Comparison of ENCODE assay signal across 8 cellular contexts in the genomic region with DNA sequence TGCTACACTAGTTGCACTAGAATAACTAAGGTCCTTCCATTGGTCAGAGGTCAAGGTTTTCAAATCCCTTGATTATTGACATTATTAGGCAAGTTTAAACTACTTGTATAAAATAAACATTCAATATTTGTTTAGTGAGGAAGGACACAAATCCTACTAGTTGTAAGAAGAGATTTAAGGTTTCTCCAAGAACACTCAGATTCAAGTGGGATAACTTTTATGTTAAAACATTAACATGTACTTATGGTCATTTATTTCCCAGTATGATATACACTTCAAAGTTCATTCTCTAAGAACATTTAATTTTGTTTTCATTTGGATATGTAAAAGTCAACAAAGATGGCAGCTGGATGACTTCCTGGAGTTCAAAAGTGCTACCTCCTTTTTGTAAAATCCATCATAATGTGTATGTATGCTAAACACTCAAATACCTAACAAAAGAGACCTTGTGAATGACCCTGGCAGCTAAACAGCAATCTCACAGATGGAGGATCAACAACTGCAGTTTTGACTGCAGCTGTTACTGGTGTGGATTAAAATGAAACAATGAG. TPM values are rescaled to one million over a fixed set of nuclear protein-coding genes. Genes with fewer than 3 reads are reported as not detected.
DNase-seq lines count a peak whose midpoint lies in the region; ATAC-seq and TF ChIP-seq lines count a peak whose summit lies in the region.

No MANE protein-coding gene starts in this region.

- no peaks in the 10 kb centered on the region for H3K9me3 ChIP-seq in CD8-positive, alpha-beta T cell (ENCODE audit: low read length)
- no peaks in the 10 kb centered on the region for H3K9me3 ChIP-seq in colonic mucosa

- no peaks in the 10 kb centered on the region for H3K27me3 Mint-ChIP-seq in CD8-positive, alpha-beta T cell (ENCODE audit: low read depth)
- H3K27me3 Mint-ChIP-seq in nephron progenitor cell (ENCODE audit: low read depth, poor library complexity): no peaks in the 10 kb centered on the region

- peaks cover 23% of the 10 kb centered on the region for H3K4me1 ChIP-seq in CD8-positive, alpha-beta T cell (ENCODE audit: insufficient read depth, low read length)
- H3K4me1 ChIP-seq in colonic mucosa: no peaks in the 10 kb centered on the region

- DNase-seq in CD8-positive, alpha-beta T cell: no peak
- peak; percentile 38 for DNase-seq in NCI-H146 treated with DMSO at 0.1 percent for 48 hours (lab: John Stamatoyannopoulos, UW; ENCODE audit: unreplicated experiment)
- no peak for DNase-seq in colonic mucosa
- DNase-seq in nephron progenitor cell: no peak
- no peak for DNase-seq in stimulated activated CD4-positive, alpha-beta T cell treated with anti-CD3 and anti-CD28 coated beads, Interleukin-2, amount 100 ng/mL, for 24 hours
- DNase-seq in left colon: no peak

- CTCF ChIA-PET in CD8-positive, alpha-beta T cell (lab: Charles Lee): interaction anchor here (1.3 to 1.5 kb wide), 2 partner anchors 8 to 32 kb away, joined by 3 read pairs; no protein-coding TSS in a partner anchor

- peaks cover 3% of the 10 kb centered on the region for H3K9me3 Mint-ChIP-seq in CD8-positive, alpha-beta T cell
- peaks cover 3% of the 10 kb centered on the region for H3K9me3 Mint-ChIP-seq in nephron progenitor cell

- intact Hi-C loops in CD8-positive, alpha-beta T cell (cut with DNase I, micrococcal nuclease): loop anchor here in 1 of 2 experiments (2.0 to 10.0 kb wide), 3 partner anchors 92 to 1410 kb away; partner anchors contain the start of genes ANKRD42 and PCF11
- intact Hi-C loops in colonic mucosa (cut with DNase I) (loop anchor here (10.0 kb wide), 1 partner anchor 190 kb away; no protein-coding TSS in a partner anchor), left colon (cut with DNase I, micrococcal nuclease) (no loop called here)

- H3K4me3 ChIP-seq in CD8-positive, alpha-beta T cell (ENCODE audit: low read depth, low read length): peak overlapping the region; percentile 86
- H3K4me3 ChIP-seq in colonic mucosa: peak overlapping the region; percentile 68

- POLR2A ChIA-PET in CD8-positive, alpha-beta T cell (lab: Charles Lee): interaction anchor here (0.8 to 3.6 kb wide), 2 partner anchors 128 to 384 kb away, joined by 3 to 31 read pairs; partner anchors contain the start of genes DDIAS and PRCP

- H3K27ac Mint-ChIP-seq in CD8-positive, alpha-beta T cell: peak overlapping the region; percentile 100
- peak overlapping the region; percentile 95 for H3K27ac Mint-ChIP-seq in nephron progenitor cell

- peak overlapping the region in 1 of 2 donors; percentile 97 for H3K9ac ChIP-seq in colonic mucosa (ENCODE audit: low read depth in 2 of 2, low read length in 2 of 2)

- no peak for ATAC-seq in CD8-positive, alpha-beta T cell
- ATAC-seq in GM18861 (IDR thresholded peaks at IDR 0.05; ENCODE audit: unreplicated experiment) (no peak), HG03354 (IDR thresholded peaks at IDR 0.05; ENCODE audit: poor library complexity, severe bottlenecking, unreplicated experiment) (no peak), left colon (no peak)

- H3K36me3 Mint-ChIP-seq in CD8-positive, alpha-beta T cell: peaks cover 21% of the 10 kb centered on the region
- peaks cover 12% of the 10 kb centered on the region for H3K36me3 Mint-ChIP-seq in nephron progenitor cell (ENCODE audit: low read depth)

- peak overlapping the region; percentile 88 for H3K27ac ChIP-seq in CD8-positive, alpha-beta T cell (ENCODE audit: low read depth, low read length)
- peak overlapping the region; percentile 95 for H3K27ac ChIP-seq in colonic mucosa

- no peaks in the 10 kb centered on the region for H3K27me3 ChIP-seq in CD8-positive, alpha-beta T cell (ENCODE audit: insufficient read depth, low read length)
- no peaks in the 10 kb centered on the region for H3K27me3 ChIP-seq in colonic mucosa

- H3K4me3 Mint-ChIP-seq in CD8-positive, alpha-beta T cell: peak overlapping the region; percentile 98
- peak overlapping the region; percentile 92 for H3K4me3 Mint-ChIP-seq in nephron progenitor cell

- H3K36me3 ChIP-seq in CD8-positive, alpha-beta T cell (ENCODE audit: insufficient read depth, low read length): peaks cover 6% of the 10 kb centered on the region
- H3K36me3 ChIP-seq in colonic mucosa: no peaks in the 10 kb centered on the region

- peaks cover 51% of the 10 kb centered on the region for H3K4me1 Mint-ChIP-seq in CD8-positive, alpha-beta T cell (ENCODE audit: low read depth)
- H3K4me1 Mint-ChIP-seq in nephron progenitor cell: peaks cover 35% of the 10 kb centered on the region

- TF ChIP-seq CTCF in CD8-positive, alpha-beta T cell (IDR thresholded peaks at IDR 0.05): no peak
- no peak for TF ChIP-seq CTCF in colonic mucosa (IDR thresholded peaks at IDR 0.05)
- TF ChIP-seq CTCF in nephron progenitor cell (IDR thresholded peaks at IDR 0.05): no peak

RNA-seq across cellular contexts. Expression of gene CCDC90B, which starts 1.6 kb away (rescaled TPM):
- 10 to 100 TPM; 22.7 to 24.8 TPM for total RNA-seq in CD8-positive, alpha-beta T cell
- 10 to 100 TPM; 26.1 to 27.3 TPM for total RNA-seq in colonic mucosa
- total RNA-seq in left colon: 10 to 100 TPM; 20.0 to 26.0 TPM
